ENCODE assay signal across 9 cellular contexts in the genomic region with DNA sequence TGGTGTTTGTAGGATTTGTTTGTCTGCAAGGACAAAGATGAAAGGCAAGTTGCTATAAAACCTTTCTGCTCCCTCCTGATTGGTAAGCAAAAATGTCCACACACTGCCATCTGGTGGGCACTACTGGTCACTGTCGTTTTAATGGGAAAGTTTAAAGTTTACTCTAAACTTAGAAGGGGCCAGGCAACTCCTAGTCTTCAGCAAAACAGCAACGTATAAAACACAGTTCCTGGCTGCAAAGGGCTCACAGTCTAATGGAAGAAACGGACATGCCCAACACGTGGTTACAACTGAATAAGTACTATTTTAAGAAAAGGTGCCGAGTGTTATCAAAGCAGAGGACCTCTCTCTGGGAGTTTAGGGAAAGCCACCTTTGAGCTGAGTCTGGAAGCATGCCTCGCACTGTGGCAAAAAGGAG. TPM values are rescaled to one million over a fixed set of nuclear protein-coding genes. Genes with fewer than 3 reads are reported as not detected.
DNase-seq lines count a peak whose midpoint lies in the region; ATAC-seq and TF ChIP-seq lines count a peak whose summit lies in the region.
"Had no signal": no experiment of that assay in that cellular context is flagged by ENCODE, and none has a peak within 500 bp of the region (broad histone marks: within the 10 kb centered on the region; RNA-seq: fewer than 3 reads in every experiment).

No MANE protein-coding gene starts in this region.

- ATAC-seq in GM21576 (IDR thresholded peaks at IDR 0.05; ENCODE audit: unreplicated experiment) (peak; percentile 84), Right ventricle myocardium superior (ENCODE audit: poor library complexity) (peak; percentile 81)
- ATAC-seq in activated naive CD4-positive, alpha-beta T cell treated with anti-CD3 and anti-CD28 coated beads, Interleukin-2, amount 50 U/mL, for 72 hours: peak; percentile 57 to 64

- H3K27me3 ChIP-seq in SK-N-SH (ENCODE audit: insufficient read depth): no peaks in the 10 kb centered on the region; the same call in 1 of the 2 replicates
- H3K27me3 ChIP-seq in uterus: no peaks in the 10 kb centered on the region

- H3K4me2 ChIP-seq in SK-N-SH: no peak overlapping the region

- no peak for TF ChIP-seq POLR2A in uterus (IDR thresholded peaks at IDR 0.05)

- no peaks in the 10 kb centered on the region for H3K36me3 Mint-ChIP-seq in activated naive CD4-positive, alpha-beta T cell treated with anti-CD3 and anti-CD28 coated beads, Interleukin-2, amount 50 U/mL, for 72 hours

- intact Hi-C loops in Right ventricle myocardium superior (cut with DNase I) (loop anchor here (5.0 kb wide), 2 partner anchors 191 to 1406 kb away; no protein-coding TSS in a partner anchor), posterior cingulate gyrus (cut with DNase I) (loop anchor here (1.0 to 5.0 kb wide), 2 partner anchors 191 to 1409 kb away; no protein-coding TSS in a partner anchor), uterus (cut with DNase I; ENCODE audit: low total_unique reads) (loop anchor here (5.0 to 10.0 kb wide), 2 partner anchors 183 to 1406 kb away; no protein-coding TSS in a partner anchor)

- TF ChIP-seq EP300 in SK-N-SH (IDR thresholded peaks at IDR 0.05; ENCODE audit: borderline replicate concordance in 1 of 2, low read depth in 1 of 2, low read length in 1 of 2): no peak

- POLR2A ChIA-PET in SK-N-SH (lab: Yijun Ruan, JAX): no interaction called here

- WGBS in SK-N-SH (ENCODE audit: low lambda C conversion rate): 22% methylated on average over 6 of the region's 6 CpGs

- CTCF ChIA-PET in SK-N-SH (lab: Yijun Ruan, JAX): interaction anchor here (0.6 to 2.3 kb wide), 19 partner anchors 8 to 1428 kb away, joined by 3 to 41 read pairs (median 4); a partner anchor contains a TSS

- no peaks in the 10 kb centered on the region for H3F3A ChIP-seq in SK-N-SH (replicated peaks; ENCODE audit: insufficient read depth)

- H3K79me2 ChIP-seq in SK-N-SH (ENCODE audit: insufficient read depth): no peaks in the 10 kb centered on the region

- H3K4me3 ChIP-seq in SK-N-SH (ENCODE audit: low read depth in 2 of 2, low read length in 1 of 2) (no peak overlapping the region; a peak in 1 of 4 replicates), uterus (no peak overlapping the region)

- H2AFZ ChIP-seq in SK-N-SH (ENCODE audit: low read depth): no peak overlapping the region

- no peaks in the 10 kb centered on the region for H3K9me2 ChIP-seq in SK-N-SH

- peak; percentile 95 for TF ChIP-seq RAD21 in SK-N-SH (IDR thresholded peaks at IDR 0.05; ENCODE audit: low read length)

- H3K9ac ChIP-seq in SK-N-SH: no peak overlapping the region

- TF ChIP-seq CTCF in LNCAP (IDR thresholded peaks at IDR 0.05) (peak; percentile 86), SK-N-SH (IDR thresholded peaks at IDR 0.05) (peak; percentile 83), uterus (IDR thresholded peaks at IDR 0.05) (peak; percentile 75 to 87 (median 86))

- peaks cover 0 to 3% of the 10 kb centered on the region in 2 experiments; a peak in 1 of 4 replicates for H3K4me1 ChIP-seq in SK-N-SH (ENCODE audit: control insufficient read depth in 1 of 2, insufficient read depth in 2 of 2, low read depth in 1 of 2, low read length in 1 of 2)
- peaks cover 13 to 15% of the 10 kb centered on the region in 2 donors for H3K4me1 ChIP-seq in uterus

- no peak overlapping the region for H3K27ac Mint-ChIP-seq in activated naive CD4-positive, alpha-beta T cell treated with anti-CD3 and anti-CD28 coated beads, Interleukin-2, amount 50 U/mL, for 72 hours
- H3K27ac Mint-ChIP-seq: dendritic cell treated with granulocyte-macrophage colony-stimulating factor and Interleukin-4, amounts not matched to agents 40 ng/mL and 50 ng/mL, for 4 days had no signal

- H3K9me3 ChIP-seq in SK-N-SH (no peaks in the 10 kb centered on the region), uterus (no peaks in the 10 kb centered on the region)

- H3K27ac ChIP-seq in SK-N-SH (ENCODE audit: low read depth in 2 of 2, low read length in 1 of 2) (no peak overlapping the region), uterus (peak overlapping the region; percentile 66 to 67)

- H3K9me3 Mint-ChIP-seq in activated naive CD4-positive, alpha-beta T cell treated with anti-CD3 and anti-CD28 coated beads, Interleukin-2, amount 50 U/mL, for 72 hours: no peaks in the 10 kb centered on the region
- H3K9me3 Mint-ChIP-seq: dendritic cell treated with granulocyte-macrophage colony-stimulating factor and Interleukin-4, amounts not matched to agents 40 ng/mL and 50 ng/mL, for 4 days had no signal

- H4K20me1 ChIP-seq in SK-N-SH (ENCODE audit: insufficient read depth): no peaks in the 10 kb centered on the region

- DNase-seq in DMS53 treated with DMSO at 0.1 percent for 48 hours (lab: John Stamatoyannopoulos, UW; ENCODE audit: unreplicated experiment) (peak; percentile 22), SK-N-SH (peak; percentile 52), Right ventricle myocardium superior (peak; percentile 57), posterior cingulate gyrus (peak in 7 of 10 donors; percentile 20 to 90 (median 70)), uterus (peak; percentile 70 to 80)
- peak in 1 of 2 donors; percentile 63 for DNase-seq in activated naive CD4-positive, alpha-beta T cell treated with anti-CD3 and anti-CD28 coated beads, Interleukin-2, amount 50 U/mL, for 72 hours (ENCODE audit: low spot score in 2 of 2)

- H3K36me3 ChIP-seq in SK-N-SH (replicated peaks in 1 of 2; ENCODE audit: control insufficient read depth in 1 of 2, insufficient read depth in 2 of 2, low read length in 1 of 2) (no peaks in the 10 kb centered on the region), uterus (no peaks in the 10 kb centered on the region)

TF ChIP-seq in SK-N-SH, 30 proteins besides CTCF, POLR2A, EP300 and RAD21:
- TF ChIP-seq SMC3 (IDR thresholded peaks at IDR 0.05; ENCODE audit: low read depth, low read length): peak; percentile 83
- TF ChIP-seq RCOR1 (IDR thresholded peaks at IDR 0.05; ENCODE audit: low read length): 0 out of 2 replicates have a peak, but pooled peaks have one; percentile 10
- TF ChIP-seq FOSL2 (IDR thresholded peaks at IDR 0.05; ENCODE audit: borderline replicate concordance, low read depth): no peak

RNA-seq across cellular contexts. Expression of a gene that starts 23.7 kb away (rescaled TPM):
- 0.64 and 1.8 TPM in 2 replicates for polyA plus RNA-seq in SK-N-SH (2012; rRNA removed)
- polyA plus RNA-seq in SK-N-SH (2012; cell fraction: cytosol; rRNA removed): 0.97 and 1.2 TPM in 2 replicates
- 2.7 and 3.5 TPM in 2 replicates for polyA plus RNA-seq in SK-N-SH (2012; cell fraction: nucleus; rRNA removed)
- total RNA-seq in activated naive CD4-positive, alpha-beta T cell treated with anti-CD3 and anti-CD28 coated beads, Interleukin-2, amount 50 U/mL, for 72 hours: 10 to 100 TPM in 1 of 2 donors, 1 to 10 TPM in 1; 1.0 to 21.0 TPM
- total RNA-seq in Right ventricle myocardium superior (2.7 TPM), uterus (10 to 100 TPM in 1 of 4 donors, 1 to 10 TPM in 3; 7.7 to 29.4 (median 8.3) TPM)

Comparison
In these comparisons a context has a peak if more than half of its experiments do, and no peak if none do; other contexts are left out.
1. H3K27ac ChIP-seq: peak in uterus (2 of 2); none in SK-N-SH (0 of 2).
2. Peak in every context shown above with its lines, with median percentiles within 50 percentile points of each other: ATAC-seq and CTCF ChIP-seq.